ENCODE assay signal across 10 cellular contexts in genomic region chr12:92912052-92912451, GRCh38. TPM values are rescaled to one million over a fixed set of nuclear protein-coding genes. Genes with fewer than 3 reads are reported as not detected.
DNase-seq lines count a peak whose midpoint lies in the region; ATAC-seq and TF ChIP-seq lines count a peak whose summit lies in the region.
"Had no signal": no experiment of that assay in that cellular context is flagged by ENCODE, and none has a peak within 500 bp of the region (broad histone marks: within the 10 kb centered on the region; RNA-seq: fewer than 3 reads in every experiment).

No MANE protein-coding gene starts in this region.

- H3K4me1 Mint-ChIP-seq in Calu3 (ENCODE audit: low read depth, unreplicated experiment) (peaks cover 8% of the 10 kb centered on the region), memory B cell (peaks cover 39% of the 10 kb centered on the region), endothelial cell (ENCODE audit: unreplicated experiment) (peaks cover 5% of the 10 kb centered on the region)
- peaks cover 59% of the 10 kb centered on the region for H3K4me1 Mint-ChIP-seq in activated naive CD8-positive, alpha-beta T cell (ENCODE audit: low read depth)

- H3K27me3 Mint-ChIP-seq in Calu3 (ENCODE audit: unreplicated experiment) (no peaks in the 10 kb centered on the region), memory B cell (no peaks in the 10 kb centered on the region), endothelial cell (ENCODE audit: unreplicated experiment) (no peaks in the 10 kb centered on the region)
- no peaks in the 10 kb centered on the region for H3K27me3 Mint-ChIP-seq in activated naive CD8-positive, alpha-beta T cell

- intact Hi-C loops in Calu3 (cut with micrococcal nuclease; ENCODE audit: unreplicated experiment), result no loop called here

- CTCF ChIA-PET in Calu3 (lab: Charles Lee), result no interaction called here

- ATAC-seq in memory B cell (ENCODE audit: low read depth) (no peak), SK-N-SH treated with all-trans-retinoic acid at 6 μM for 48 hours (no peak), GM21576 (IDR thresholded peaks at IDR 0.05; ENCODE audit: unreplicated experiment) (no peak)

- no TSS peak for BruUV-seq in Calu3 (replicated peaks; lab: Mats Ljungman, UMichigan)

- TF ChIP-seq CTCF in Calu3 (IDR thresholded peaks at IDR 0.05; ENCODE audit: unreplicated experiment) (no peak), endothelial cell (IDR thresholded peaks at IDR 0.05; ENCODE audit: unreplicated experiment) (no peak)

- H3K4me3 Mint-ChIP-seq in Calu3 (ENCODE audit: low read depth, unreplicated experiment) (no peak overlapping the region), memory B cell (no peak overlapping the region), endothelial cell (ENCODE audit: unreplicated experiment) (no peak overlapping the region)
- H3K4me3 Mint-ChIP-seq in activated naive CD8-positive, alpha-beta T cell, result peak overlapping the region; percentile 11

- H3K9me3 Mint-ChIP-seq in Calu3 (ENCODE audit: low read depth, unreplicated experiment) (peaks cover 2% of the 10 kb centered on the region), memory B cell (no peaks in the 10 kb centered on the region), endothelial cell (ENCODE audit: unreplicated experiment) (no peaks in the 10 kb centered on the region)
- peaks cover 4% of the 10 kb centered on the region for H3K9me3 Mint-ChIP-seq in activated naive CD8-positive, alpha-beta T cell (ENCODE audit: low read depth)

- DNase-seq in Calu3 (no peak), M059J (ENCODE audit: low read depth) (peak; percentile 88), memory B cell (ENCODE audit: low spot score in 2 of 2) (no peak), cerebellar cortex (ENCODE audit: low spot score) (no peak), endothelial cell (ENCODE audit: low spot score) (no peak)
- DNase-seq: NCI-H1436, Right ventricle myocardium superior had no signal

- H3K36me3 Mint-ChIP-seq in Calu3 (ENCODE audit: insufficient read depth, unreplicated experiment), result no peaks in the 10 kb centered on the region
- peaks cover 15% of the 10 kb centered on the region for H3K36me3 Mint-ChIP-seq in activated naive CD8-positive, alpha-beta T cell
- H3K36me3 Mint-ChIP-seq in memory B cell, result peaks cover 10% of the 10 kb centered on the region
- H3K36me3 Mint-ChIP-seq in endothelial cell (ENCODE audit: low read depth, unreplicated experiment), result peaks cover 4% of the 10 kb centered on the region

- H3K27ac Mint-ChIP-seq in Calu3 (ENCODE audit: unreplicated experiment) (peak overlapping the region; percentile 40), memory B cell (peak overlapping the region; percentile 76), endothelial cell (ENCODE audit: unreplicated experiment) (no peak overlapping the region)
- peak overlapping the region; percentile 92 for H3K27ac Mint-ChIP-seq in activated naive CD8-positive, alpha-beta T cell

TF ChIP-seq in SK-N-SH treated with all-trans-retinoic acid at 6 μM for 48 hours, 23 proteins besides CTCF, POLR2A, EP300 and RAD21:
- TF ChIP-seq ISL1 (CRISPR knock-in tag; IDR thresholded peaks at IDR 0.05), result no peak

RNA-seq across cellular contexts. Expression of gene EEA1, which starts 17.0 kb away (rescaled TPM):
- total RNA-seq in Calu3 (2022), result 25.5 and 27.4 TPM in 2 replicates
- 8.0 and 13.3 TPM in 2 replicates for total RNA-seq in M059J (2014; rRNA removed; shearing (Covaris generic))
- total RNA-seq in endothelial cell (ENCODE audit: unreplicated experiment), result 14.1 TPM
